Comparison of ENCODE assay signal across 11 cellular contexts in the genomic region with DNA sequence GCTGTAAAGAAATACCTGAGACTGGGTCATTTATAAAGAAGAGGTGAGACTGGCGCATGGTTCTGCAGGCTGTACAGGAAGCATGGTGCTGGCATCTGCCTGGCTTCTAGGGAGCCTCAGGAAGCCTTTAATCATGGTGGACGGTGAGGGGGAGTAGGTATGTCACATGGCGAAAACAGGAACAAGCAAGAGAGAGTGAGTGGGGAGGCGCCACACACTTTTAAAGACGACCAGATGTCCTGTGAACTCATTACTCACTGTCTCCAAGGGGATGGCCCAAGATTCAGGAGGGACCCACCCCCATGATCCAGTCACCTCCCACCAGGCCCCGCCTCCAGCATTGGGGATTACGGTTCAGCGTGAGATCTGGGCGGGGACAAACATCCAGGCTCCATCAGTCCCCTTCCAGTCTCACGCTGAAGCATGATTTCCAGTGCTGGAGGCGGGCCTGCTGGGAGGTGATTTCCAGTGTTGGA. TPM values are rescaled to one million over a fixed set of nuclear protein-coding genes. Genes with fewer than 3 reads are reported as not detected.
DNase-seq lines count a peak whose midpoint lies in the region; ATAC-seq and TF ChIP-seq lines count a peak whose summit lies in the region.
"Had no signal": no experiment of that assay in that cellular context is flagged by ENCODE, and none has a peak within 500 bp of the region (broad histone marks: within the 10 kb centered on the region; RNA-seq: fewer than 3 reads in every experiment).

No MANE protein-coding gene starts in this region.

- peaks cover 45% of the 10 kb centered on the region for H3K36me3 Mint-ChIP-seq in activated T-helper 1 cell treated with anti-CD3 and anti-CD28 coated beads, Interleukin-12 subunit alpha, Interleukin-12 subunit beta, Interleukin-2, Interleukin-4 antibody, amounts not matched to agents 30 ng/mL and 10 ng/mL and 1 ng/mL, durations not matched to agents 14 hours and 24 hours and 36 hours (ENCODE audit: low read depth)

- no peak for DNase-seq in Right ventricle myocardium inferior (ENCODE audit: missing footprints)
- no peak for DNase-seq in cardiac septum (ENCODE audit: low spot score)
- DNase-seq in activated T-helper 1 cell treated with anti-CD3 and anti-CD28 coated beads, Interleukin-12 subunit alpha, Interleukin-12 subunit beta, Interleukin-2, Interleukin-4 antibody, amounts not matched to agents 30 ng/mL and 10 ng/mL and 1 ng/mL, durations not matched to agents 14 hours and 24 hours and 36 hours (ENCODE audit: low spot score): no peak
- DNase-seq in iPS DF 19.7 (ENCODE audit: low read depth, low spot score): peak; percentile 50
- peak; percentile 12 to 18 for DNase-seq in tibial nerve (ENCODE audit: low spot score in 2 of 2)
- no peak for DNase-seq in HCEC 1CT
- DNase-seq: Calu3, Peyer's patch had no signal

- H3K36me3 ChIP-seq in tibial nerve: peaks cover 0 to 61% (median 0%) of the 10 kb centered on the region in 3 donors

- no peaks in the 10 kb centered on the region for H3K9me3 ChIP-seq in tibial nerve
- H3K9me3 ChIP-seq: Peyer's patch had no signal

- H3K4me3 ChIP-seq in tibial nerve: no peak overlapping the region
- H3K4me3 ChIP-seq: coronary artery, Peyer's patch had no signal

- no peaks in the 10 kb centered on the region for H3K9me3 Mint-ChIP-seq in activated T-helper 1 cell treated with anti-CD3 and anti-CD28 coated beads, Interleukin-12 subunit alpha, Interleukin-12 subunit beta, Interleukin-2, Interleukin-4 antibody, amounts not matched to agents 30 ng/mL and 10 ng/mL and 1 ng/mL, durations not matched to agents 14 hours and 24 hours and 36 hours

- peak; percentile 20 for ATAC-seq in Right ventricle myocardium inferior
- no peak for ATAC-seq in GM19035 (IDR thresholded peaks at IDR 0.05; ENCODE audit: unreplicated experiment)
- ATAC-seq in HG03025 (IDR thresholded peaks at IDR 0.05; ENCODE audit: low FRiP score, unreplicated experiment): no peak

- no peaks in the 10 kb centered on the region for H3K27me3 Mint-ChIP-seq in activated T-helper 1 cell treated with anti-CD3 and anti-CD28 coated beads, Interleukin-12 subunit alpha, Interleukin-12 subunit beta, Interleukin-2, Interleukin-4 antibody, amounts not matched to agents 30 ng/mL and 10 ng/mL and 1 ng/mL, durations not matched to agents 14 hours and 24 hours and 36 hours (ENCODE audit: insufficient read depth)

- TF ChIP-seq POLR2A in tibial nerve (IDR thresholded peaks at IDR 0.05): no peak

- peaks cover 0 to 46% (median 16%) of the 10 kb centered on the region in 4 donors for H3K4me1 ChIP-seq in tibial nerve

- peak overlapping the region; percentile 10 for H3K27ac Mint-ChIP-seq in activated T-helper 1 cell treated with anti-CD3 and anti-CD28 coated beads, Interleukin-12 subunit alpha, Interleukin-12 subunit beta, Interleukin-2, Interleukin-4 antibody, amounts not matched to agents 30 ng/mL and 10 ng/mL and 1 ng/mL, durations not matched to agents 14 hours and 24 hours and 36 hours

- no peak for TF ChIP-seq CTCF in tibial nerve (IDR thresholded peaks at IDR 0.05)

- H3K27ac ChIP-seq in tibial nerve: no peak overlapping the region
- H3K27ac ChIP-seq: coronary artery, Peyer's patch had no signal

- TF ChIP-seq EP300 in tibial nerve (IDR thresholded peaks at IDR 0.05): no peak

- intact Hi-C loops in Right ventricle myocardium inferior (cut with DNase I): no loop called here
- intact Hi-C loops in cardiac septum (cut with DNase I): no loop called here
- intact Hi-C loops in activated T-helper 1 cell treated with anti-CD3 and anti-CD28 coated beads, Interleukin-12 subunit alpha, Interleukin-12 subunit beta, Interleukin-2, Interleukin-4 antibody, amounts not matched to agents 30 ng/mL and 10 ng/mL and 1 ng/mL, durations not matched to agents 14 hours and 24 hours and 36 hours (cut with micrococcal nuclease): no loop called here

- H3K27me3 ChIP-seq in tibial nerve: no peaks in the 10 kb centered on the region
- H3K27me3 ChIP-seq: Peyer's patch had no signal

- peak overlapping the region; percentile 6 for H3K4me3 Mint-ChIP-seq in activated T-helper 1 cell treated with anti-CD3 and anti-CD28 coated beads, Interleukin-12 subunit alpha, Interleukin-12 subunit beta, Interleukin-2, Interleukin-4 antibody, amounts not matched to agents 30 ng/mL and 10 ng/mL and 1 ng/mL, durations not matched to agents 14 hours and 24 hours and 36 hours

- 55 to 66% methylated on average over 11 of the region's 11 CpGs for WGBS in tibial nerve, 2 donors

- peaks cover 19% of the 10 kb centered on the region for H3K4me1 Mint-ChIP-seq in activated T-helper 1 cell treated with anti-CD3 and anti-CD28 coated beads, Interleukin-12 subunit alpha, Interleukin-12 subunit beta, Interleukin-2, Interleukin-4 antibody, amounts not matched to agents 30 ng/mL and 10 ng/mL and 1 ng/mL, durations not matched to agents 14 hours and 24 hours and 36 hours (ENCODE audit: low read depth)

RNA-seq across cellular contexts. Expression of a gene that starts 3.2 kb away (rescaled TPM):
- total RNA-seq in Right ventricle myocardium inferior (16.5 TPM), cardiac septum (21.2 TPM), tibial nerve (10 to 100 TPM; 32.1 to 77.7 (median 36.2) TPM)
- total RNA-seq in activated T-helper 1 cell treated with anti-CD3 and anti-CD28 coated beads, Interleukin-12 subunit alpha, Interleukin-12 subunit beta, Interleukin-2, Interleukin-4 antibody, amounts not matched to agents 30 ng/mL and 10 ng/mL and 1 ng/mL, durations not matched to agents 14 hours and 24 hours and 36 hours: 30.7 and 33.8 TPM in 2 replicates

RNA-seq across cellular contexts. Expression of a gene that starts 24.9 kb away (rescaled TPM):
- 10.3 TPM for total RNA-seq in Right ventricle myocardium inferior
- total RNA-seq in cardiac septum: 14.2 TPM
- total RNA-seq in activated T-helper 1 cell treated with anti-CD3 and anti-CD28 coated beads, Interleukin-12 subunit alpha, Interleukin-12 subunit beta, Interleukin-2, Interleukin-4 antibody, amounts not matched to agents 30 ng/mL and 10 ng/mL and 1 ng/mL, durations not matched to agents 14 hours and 24 hours and 36 hours: 0.41 and 0.42 TPM in 2 replicates
- total RNA-seq in tibial nerve: 10 to 100 TPM in 3 of 4 donors, 1 to 10 TPM in 1; 8.2 to 18.2 (median 12.7) TPM

RNA-seq across cellular contexts. Expression of a gene that starts 50.5 kb away (rescaled TPM):
- total RNA-seq in Right ventricle myocardium inferior: 15.9 TPM
- total RNA-seq in cardiac septum: 13.6 TPM
- total RNA-seq in activated T-helper 1 cell treated with anti-CD3 and anti-CD28 coated beads, Interleukin-12 subunit alpha, Interleukin-12 subunit beta, Interleukin-2, Interleukin-4 antibody, amounts not matched to agents 30 ng/mL and 10 ng/mL and 1 ng/mL, durations not matched to agents 14 hours and 24 hours and 36 hours: 44.6 and 46.6 TPM in 2 replicates
- total RNA-seq in tibial nerve: 10 to 100 TPM; 28.0 to 63.0 (median 34.0) TPM

Comparison
In these comparisons a context has a peak if more than half of its experiments do, and no peak if none do; other contexts are left out.
1. DNase-seq: peak in iPS DF 19.7 (single experiment) and tibial nerve (2 of 2); none in Right ventricle myocardium inferior (single experiment), cardiac septum (single experiment), activated T-helper 1 cell treated with anti-CD3 and anti-CD28 coated beads, Interleukin-12 subunit alpha, Interleukin-12 subunit beta, Interleukin-2, Interleukin-4 antibody, amounts not matched to agents 30 ng/mL and 10 ng/mL and 1 ng/mL, durations not matched to agents 14 hours and 24 hours and 36 hours (single experiment) and HCEC 1CT (single experiment).